Comparison of ENCODE assay signal across 9 cellular contexts in the genomic region with DNA sequence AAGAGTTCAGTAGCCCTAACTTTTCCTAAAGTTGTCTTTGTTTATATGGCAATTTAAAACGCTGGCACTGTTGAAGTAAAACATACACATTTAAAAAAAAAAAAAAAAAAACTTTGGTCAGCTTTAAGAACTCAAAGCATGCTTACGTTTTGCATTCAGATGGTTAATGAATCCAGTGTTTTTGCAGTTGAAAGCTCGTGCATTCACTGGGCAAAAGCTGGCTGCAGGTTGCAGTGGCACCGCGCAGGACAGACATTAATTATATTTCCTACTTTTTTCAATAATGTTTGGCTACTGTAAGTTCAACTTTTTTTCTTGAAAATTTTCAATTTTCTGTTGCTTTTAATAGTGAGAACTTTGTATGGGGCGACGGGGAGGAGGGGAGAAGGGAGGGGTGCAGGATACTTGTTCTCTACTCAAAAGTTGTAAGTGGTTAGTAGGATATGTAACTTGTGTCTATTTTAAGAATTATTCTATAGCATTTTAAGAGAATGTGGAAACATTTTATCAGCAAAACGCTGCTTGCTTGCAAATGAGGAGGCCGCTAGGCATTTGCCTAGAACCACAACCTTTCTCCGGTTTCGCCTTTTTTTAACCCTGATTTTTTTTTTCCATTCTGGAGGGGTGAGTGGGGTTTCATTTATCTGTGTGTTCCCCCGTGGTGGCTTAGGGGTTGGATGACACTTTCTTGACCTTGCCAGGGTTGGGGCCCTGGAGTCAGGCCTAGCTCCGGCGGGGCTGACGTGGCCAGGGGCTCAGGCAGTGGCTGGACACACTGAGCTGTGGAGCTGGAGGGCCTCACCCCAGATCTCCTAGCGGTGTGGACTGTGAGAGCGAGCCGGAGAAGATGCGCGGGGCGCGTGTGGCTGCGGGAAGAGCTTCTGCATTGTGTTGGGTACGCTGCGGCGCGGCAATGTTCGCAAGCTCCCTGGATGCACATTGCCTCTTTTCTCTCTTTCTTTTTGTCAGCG. TPM values are rescaled to one million over a fixed set of nuclear protein-coding genes. Genes with fewer than 3 reads are reported as not detected.
DNase-seq lines count a peak whose midpoint lies in the region; ATAC-seq lines count a peak whose summit lies in the region.
"Had no signal": no experiment of that assay in that cellular context is flagged by ENCODE, and none has a peak within 500 bp of the region (broad histone marks: within the 10 kb centered on the region; RNA-seq: fewer than 3 reads in every experiment).

No MANE protein-coding gene starts in this region.

- no peak overlapping the region for H3K4me3 ChIP-seq in aorta (ENCODE audit: low read length in 2 of 2)

- H3K4me3 Mint-ChIP-seq in immature natural killer cell = peak overlapping the region in 4 of 5 donors; percentile 22 to 60 (median 36)
- H3K4me3 Mint-ChIP-seq in stimulated activated naive B cell treated with anti-CD40 and anti-IgM and Interleukin-4, amounts not matched to agents 10 μg/mL and 1 μg/mL and 100 μg/mL, for 72 hours = peak overlapping the region; percentile 3 to 46

- whole genome bisulfite sequencing in aorta, 2 donors = 70 to 71% methylated on average over 29 of the region's 29 CpGs

- peaks cover 0 to 8% (median 4%) of the 10 kb centered on the region in 3 donors for H3K36me3 Mint-ChIP-seq in immature natural killer cell
- peaks cover 8 to 13% of the 10 kb centered on the region in 2 donors for H3K36me3 Mint-ChIP-seq in stimulated activated naive B cell treated with anti-CD40 and anti-IgM and Interleukin-4, amounts not matched to agents 10 μg/mL and 1 μg/mL and 100 μg/mL, for 72 hours

- H3K27ac ChIP-seq in angular gyrus (ENCODE audit: low read depth, low read length) = peak overlapping the region; percentile 58
- H3K27ac ChIP-seq in aorta (ENCODE audit: low read depth in 1 of 2, low read length in 2 of 2) = no peak overlapping the region

- no peaks in the 10 kb centered on the region for H3K27me3 ChIP-seq in aorta (ENCODE audit: control insufficient read depth in 1 of 2, insufficient read depth in 2 of 2, low read length in 1 of 2)

- DNase-seq in NCI-H748 (lab: John Stamatoyannopoulos, UW; ENCODE audit: unreplicated experiment) (peak; percentile 77), NCI-H748 treated with DMSO at 0.1 percent for 48 hours (lab: John Stamatoyannopoulos, UW) (no peak), immature natural killer cell (no peak), aorta (no peak), nucleus accumbens (lab: John Stamatoyannopoulos, UW) (no peak)
- no peak for DNase-seq in stimulated activated naive B cell treated with anti-CD40 and anti-IgM and Interleukin-4, amounts not matched to agents 10 μg/mL and 1 μg/mL and 100 μg/mL, for 72 hours
- DNase-seq: stimulated activated CD4-positive, alpha-beta T cell treated with anti-CD3 and anti-CD28 coated beads, Interleukin-4, amount 100 ng/mL, for 1 hour had no signal

- no peaks in the 10 kb centered on the region for H3K4me1 ChIP-seq in aorta (ENCODE audit: control insufficient read depth in 1 of 2, insufficient read depth in 2 of 2, low read length in 2 of 2)

- intact Hi-C loops in aorta (cut with DNase I) = no loop called here

- peaks cover 27 to 28% of the 10 kb centered on the region in 2 donors for H3K4me1 Mint-ChIP-seq in immature natural killer cell
- peaks cover 12 to 23% of the 10 kb centered on the region in 2 donors for H3K4me1 Mint-ChIP-seq in stimulated activated naive B cell treated with anti-CD40 and anti-IgM and Interleukin-4, amounts not matched to agents 10 μg/mL and 1 μg/mL and 100 μg/mL, for 72 hours

- peaks cover 0 to 7% (median 0%) of the 10 kb centered on the region in 6 donors for H3K9me3 Mint-ChIP-seq in immature natural killer cell
- peaks cover 4% of the 10 kb centered on the region in 2 donors for H3K9me3 Mint-ChIP-seq in stimulated activated naive B cell treated with anti-CD40 and anti-IgM and Interleukin-4, amounts not matched to agents 10 μg/mL and 1 μg/mL and 100 μg/mL, for 72 hours

- H3K27ac Mint-ChIP-seq in immature natural killer cell = no peak overlapping the region
- H3K27ac Mint-ChIP-seq in stimulated activated naive B cell treated with anti-CD40 and anti-IgM and Interleukin-4, amounts not matched to agents 10 μg/mL and 1 μg/mL and 100 μg/mL, for 72 hours = peak overlapping the region; percentile 88

- H3K36me3 ChIP-seq in aorta (ENCODE audit: control insufficient read depth in 1 of 2, insufficient read depth in 2 of 2, low read length in 1 of 2) = no peaks in the 10 kb centered on the region

- no peaks in the 10 kb centered on the region for H3K9me3 ChIP-seq in aorta (ENCODE audit: control insufficient read depth, low read length)

- peaks cover 30 to 53% (median 47%) of the 10 kb centered on the region in 3 donors for H3K27me3 Mint-ChIP-seq in immature natural killer cell (ENCODE audit: low read depth in 3 of 3)
- peaks cover 44 to 51% of the 10 kb centered on the region in 2 donors for H3K27me3 Mint-ChIP-seq in stimulated activated naive B cell treated with anti-CD40 and anti-IgM and Interleukin-4, amounts not matched to agents 10 μg/mL and 1 μg/mL and 100 μg/mL, for 72 hours

- no peak for ATAC-seq in stimulated activated naive B cell treated with anti-CD40 and anti-IgM and Interleukin-4, amounts not matched to agents 10 μg/mL and 1 μg/mL and 100 μg/mL, for 72 hours (replicated peaks)
- ATAC-seq in aorta (ENCODE audit: low FRiP score) = no peak
- no peak for ATAC-seq in HG02678 (IDR thresholded peaks at IDR 0.05; ENCODE audit: unreplicated experiment)

RNA-seq across cellular contexts. Expression of a gene that starts 4.2 kb away (rescaled TPM):
- polyA plus RNA-seq in immature natural killer cell (not detected), aorta (under 1 TPM in 1 of 2 donors, not detected in 1; 0.72 TPM)
- total RNA-seq in aorta = 10 to 100 TPM in 1 of 2 donors, 1 to 10 TPM in 1; 10.0 to 27.0 TPM

RNA-seq across cellular contexts. Expression of a gene that starts 6.2 kb away (rescaled TPM):
- not detected for polyA plus RNA-seq in immature natural killer cell
- total RNA-seq in aorta = 10 to 100 TPM in 1 of 2 donors, 1 to 10 TPM in 1; 7.6 to 16.8 TPM
- polyA plus RNA-seq in aorta = 1 to 10 TPM in 1 of 2 donors, under 1 TPM in 1; 0.08 to 2.8 TPM
